Comparison of ENCODE assay signal across 10 cellular contexts in the genomic region with DNA sequence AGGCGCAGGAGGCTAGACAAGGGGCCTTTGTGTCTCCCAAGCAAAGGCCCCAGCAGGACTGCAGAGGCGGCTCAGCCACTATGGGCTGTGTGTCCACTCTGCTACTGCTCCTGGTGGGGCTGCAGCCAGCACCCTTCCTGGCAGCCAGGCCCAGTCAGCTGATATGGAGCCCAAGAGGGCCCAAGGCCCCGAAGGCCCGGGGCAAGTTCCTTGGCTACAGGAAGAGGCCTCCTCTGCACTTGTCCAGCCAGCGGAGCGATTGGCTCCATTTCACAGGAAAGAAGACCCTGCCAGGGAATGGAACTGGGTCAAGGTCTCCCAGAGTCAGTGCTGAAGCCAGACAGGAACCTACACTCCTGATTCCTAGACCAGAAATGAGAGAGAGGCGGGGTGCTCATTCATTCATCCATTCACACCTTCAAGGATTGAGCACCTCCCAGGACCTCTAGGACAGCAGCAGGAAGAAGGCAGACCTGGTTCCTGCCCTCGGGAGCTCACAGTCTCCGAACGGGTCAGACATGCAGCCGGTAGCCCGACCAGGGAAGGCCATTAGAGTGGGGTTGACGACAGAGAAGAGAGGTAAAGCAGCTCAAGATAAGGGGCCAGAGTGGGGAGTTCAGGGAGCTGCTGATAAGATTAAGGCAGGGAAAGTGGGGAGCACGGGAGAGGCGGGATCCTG. TPM values are rescaled to one million over a fixed set of nuclear protein-coding genes. Genes with fewer than 3 reads are reported as not detected.
DNase-seq lines count a peak whose midpoint lies in the region; ATAC-seq and TF ChIP-seq lines count a peak whose summit lies in the region.
"Had no signal": no experiment of that assay in that cellular context is flagged by ENCODE, and none has a peak within 500 bp of the region (broad histone marks: within the 10 kb centered on the region; RNA-seq: fewer than 3 reads in every experiment).

No MANE protein-coding gene starts in this region.

- no peak for DNase-seq in activated naive CD8-positive, alpha-beta T cell treated with anti-CD3 and anti-CD28 coated beads for 36 hours
- peak in 1 of 10 donors; percentile 28 for DNase-seq in naive thymus-derived CD8-positive, alpha-beta T cell
- DNase-seq in vagina (ENCODE audit: extremely low spot score in 2 of 2) (no peak), ecto neural progenitor cell (ENCODE audit: low spot score) (no peak), esophagus muscularis mucosa (ENCODE audit: extremely low spot score) (no peak)

- no peak for TF ChIP-seq POLR2A in vagina (IDR thresholded peaks at IDR 0.05)
- no peak for TF ChIP-seq POLR2A in esophagus muscularis mucosa (IDR thresholded peaks at IDR 0.05; ENCODE audit: low read depth)

- H3K9me3 Mint-ChIP-seq in activated naive CD8-positive, alpha-beta T cell (ENCODE audit: low read depth): no peaks in the 10 kb centered on the region
- H3K9me3 Mint-ChIP-seq in activated naive CD8-positive, alpha-beta T cell treated with anti-CD3 and anti-CD28 coated beads for 36 hours: no peaks in the 10 kb centered on the region
- no peaks in the 10 kb centered on the region for H3K9me3 Mint-ChIP-seq in naive thymus-derived CD8-positive, alpha-beta T cell

- peaks cover 5% of the 10 kb centered on the region for H3K4me1 Mint-ChIP-seq in activated naive CD8-positive, alpha-beta T cell (ENCODE audit: low read depth)
- H3K4me1 Mint-ChIP-seq in activated naive CD8-positive, alpha-beta T cell treated with anti-CD3 and anti-CD28 coated beads for 36 hours: peaks cover 2% of the 10 kb centered on the region
- peaks cover 5 to 37% (median 9%) of the 10 kb centered on the region in 4 donors for H3K4me1 Mint-ChIP-seq in naive thymus-derived CD8-positive, alpha-beta T cell

- H3K4me3 Mint-ChIP-seq in activated naive CD8-positive, alpha-beta T cell: peak overlapping the region; percentile 65
- H3K4me3 Mint-ChIP-seq in activated naive CD8-positive, alpha-beta T cell treated with anti-CD3 and anti-CD28 coated beads for 36 hours: no peak overlapping the region
- peak overlapping the region in 9 of 10 donors; percentile 10 to 74 (median 68) for H3K4me3 Mint-ChIP-seq in naive thymus-derived CD8-positive, alpha-beta T cell

- intact Hi-C loops in vagina (cut with DNase I): no loop called here
- intact Hi-C loops in esophagus muscularis mucosa (cut with DNase I): no loop called here

- TF ChIP-seq EP300 in esophagus muscularis mucosa (IDR thresholded peaks at IDR 0.05): no peak

- TF ChIP-seq CTCF in vagina (IDR thresholded peaks at IDR 0.05) (no peak), esophagus muscularis mucosa (IDR thresholded peaks at IDR 0.05) (no peak)

- H3K9me3 ChIP-seq in duodenal mucosa (ENCODE audit: control insufficient read depth in 1 of 2, low read length in 2 of 2) (no peaks in the 10 kb centered on the region), vagina (no peaks in the 10 kb centered on the region), esophagus muscularis mucosa (no peaks in the 10 kb centered on the region)

- H3K27me3 ChIP-seq in duodenal mucosa (ENCODE audit: control insufficient read depth in 1 of 2, insufficient read depth in 2 of 2, low read length in 2 of 2) (peaks cover 0 to 5% of the 10 kb centered on the region in 2 donors), vagina (no peaks in the 10 kb centered on the region), esophagus muscularis mucosa (peaks cover 0 to 22% (median 0%) of the 10 kb centered on the region in 4 donors)

- H3K4me3 ChIP-seq in duodenal mucosa (ENCODE audit: low read depth in 1 of 2, low read length in 2 of 2) (peak overlapping the region; percentile 76 to 80), vagina (peak overlapping the region; percentile 47 to 54), esophagus muscularis mucosa (peak overlapping the region in 2 of 4 donors; percentile 55 to 63)

- WGBS in esophagus muscularis mucosa: 81% methylated on average over 15 of the region's 15 CpGs

- H3K36me3 ChIP-seq in duodenal mucosa (ENCODE audit: control insufficient read depth in 1 of 2, insufficient read depth in 2 of 2, low read length in 2 of 2) (no peaks in the 10 kb centered on the region), vagina (no peaks in the 10 kb centered on the region), esophagus muscularis mucosa (no peaks in the 10 kb centered on the region)
- H3K36me3 ChIP-seq: cardiac muscle cell had no signal

- H3K36me3 Mint-ChIP-seq in activated naive CD8-positive, alpha-beta T cell: no peaks in the 10 kb centered on the region
- no peaks in the 10 kb centered on the region for H3K36me3 Mint-ChIP-seq in activated naive CD8-positive, alpha-beta T cell treated with anti-CD3 and anti-CD28 coated beads for 36 hours
- H3K36me3 Mint-ChIP-seq in naive thymus-derived CD8-positive, alpha-beta T cell: no peaks in the 10 kb centered on the region

- H3K9ac ChIP-seq in duodenal mucosa (ENCODE audit: low read depth in 1 of 2, low read length in 2 of 2): peak overlapping the region; percentile 23 to 26

- H3K27ac Mint-ChIP-seq in activated naive CD8-positive, alpha-beta T cell: no peak overlapping the region
- H3K27ac Mint-ChIP-seq in activated naive CD8-positive, alpha-beta T cell treated with anti-CD3 and anti-CD28 coated beads for 36 hours: no peak overlapping the region
- H3K27ac Mint-ChIP-seq in naive thymus-derived CD8-positive, alpha-beta T cell: peak overlapping the region in 1 of 10 donors; percentile 1

- H3K27ac ChIP-seq in duodenal mucosa (ENCODE audit: low read depth, low read length) (no peak overlapping the region), vagina (peak overlapping the region; percentile 42), esophagus muscularis mucosa (replicated peaks in 1 of 4) (no peak overlapping the region)
- H3K27ac ChIP-seq: cardiac muscle cell had no signal

- ATAC-seq in naive thymus-derived CD8-positive, alpha-beta T cell: no peak
- no peak for ATAC-seq in GM18907 (IDR thresholded peaks at IDR 0.05; ENCODE audit: unreplicated experiment)

- peaks cover 11 to 24% of the 10 kb centered on the region in 2 donors for H3K4me1 ChIP-seq in duodenal mucosa (ENCODE audit: control insufficient read depth in 1 of 2, insufficient read depth in 2 of 2, low read length in 2 of 2)
- H3K4me1 ChIP-seq in vagina: peaks cover 39% of the 10 kb centered on the region
- H3K4me1 ChIP-seq in esophagus muscularis mucosa: peaks cover 18 to 21% (median 19%) of the 10 kb centered on the region in 4 donors

- POLR2A ChIA-PET in naive thymus-derived CD8-positive, alpha-beta T cell (lab: Charles Lee): no interaction called here

- peaks cover 15% of the 10 kb centered on the region for H3K27me3 Mint-ChIP-seq in activated naive CD8-positive, alpha-beta T cell
- peaks cover 36% of the 10 kb centered on the region for H3K27me3 Mint-ChIP-seq in activated naive CD8-positive, alpha-beta T cell treated with anti-CD3 and anti-CD28 coated beads for 36 hours
- H3K27me3 Mint-ChIP-seq in naive thymus-derived CD8-positive, alpha-beta T cell: peaks cover 14 to 41% (median 25%) of the 10 kb centered on the region in 5 donors

RNA-seq across cellular contexts. Expression of a gene that starts 0.8 kb away (rescaled TPM):
- not detected for total RNA-seq in activated naive CD8-positive, alpha-beta T cell treated with anti-CD3 and anti-CD28 coated beads for 36 hours
- not detected for total RNA-seq in naive thymus-derived CD8-positive, alpha-beta T cell
- polyA plus RNA-seq in naive thymus-derived CD8-positive, alpha-beta T cell: not detected
- total RNA-seq in vagina (27.3 TPM), esophagus muscularis mucosa (under 1 TPM in 3 of 4 donors, not detected in 1; 0.32 to 0.83 (median 0.52) TPM)
- total RNA-seq: NCI-H460 had no signal

RNA-seq across cellular contexts. Expression of a gene that starts 54.9 kb away (rescaled TPM):
- not detected for total RNA-seq in activated naive CD8-positive, alpha-beta T cell treated with anti-CD3 and anti-CD28 coated beads for 36 hours
- under 1 TPM in 1 of 2 experiments, not detected in 1; 0.52 TPM for total RNA-seq in naive thymus-derived CD8-positive, alpha-beta T cell
- not detected for polyA plus RNA-seq in naive thymus-derived CD8-positive, alpha-beta T cell
- 2.0 TPM for total RNA-seq in vagina
- 1 to 10 TPM; 1.6 to 4.8 (median 2.4) TPM for total RNA-seq in esophagus muscularis mucosa
- total RNA-seq: NCI-H460 had no signal
- polyA plus RNA-seq: cardiac muscle cell had no signal

Comparison
In these comparisons a context has a peak if more than half of its experiments do, and no peak if none do; other contexts are left out.
1. RNA of a gene that starts 0.8 kb away (total RNA-seq): 27.3 TPM in vagina (single experiment); 0.32 to 0.83 TPM in esophagus muscularis mucosa, not detected in naive thymus-derived CD8-positive, alpha-beta T cell and not detected in activated naive CD8-positive, alpha-beta T cell treated with anti-CD3 and anti-CD28 coated beads for 36 hours; every median in the first group is over 10 times any median in the second.